Comparison of ENCODE assay signal across 8 cellular contexts in the genomic region with DNA sequence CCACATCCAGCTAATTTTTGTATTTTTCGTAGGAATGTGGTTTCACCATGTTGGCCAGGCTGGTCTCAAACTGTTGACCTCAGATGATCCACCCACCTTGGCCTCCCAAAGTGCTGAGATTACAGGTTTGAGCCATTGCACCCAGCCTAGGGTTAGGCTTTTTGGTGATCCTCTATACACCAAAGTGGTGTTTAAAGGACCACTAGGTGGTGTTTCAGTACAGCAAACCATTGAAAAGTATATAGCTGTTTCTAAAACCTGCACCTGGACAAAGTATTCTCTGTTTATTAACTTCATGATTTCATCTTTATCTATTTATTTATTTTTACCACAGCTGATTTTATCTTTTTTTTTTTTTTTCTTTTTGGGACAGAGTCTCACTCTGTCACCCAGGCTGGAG.
DNase-seq lines count a peak whose midpoint lies in the region; ATAC-seq, FAIRE-seq and TF ChIP-seq lines count a peak whose summit lies in the region.
"Had no signal": no experiment of that assay in that cellular context is flagged by ENCODE, and none has a peak within 500 bp of the region (broad histone marks: within the 10 kb centered on the region; RNA-seq: fewer than 3 reads in every experiment).

No MANE protein-coding gene starts in this region.

- DNase-seq in GM12865 (ENCODE audit: low read depth), result peak; percentile 52
- DNase-seq in Jurkat, Clone E6-1 (ENCODE audit: low read depth, low spot score), result peak; percentile 14
- DNase-seq in GM12878 (ENCODE audit: low read depth, low spot score), result no peak
- no peak for DNase-seq in osteocyte (ENCODE audit: extremely low spot score, unreplicated experiment)
- no peak for DNase-seq in AG08396 (ENCODE audit: low spot score)
- no peak for DNase-seq in GOT3 (lab: John Stamatoyannopoulos, UW)
- DNase-seq: MV-4-11 had no signal

- no TSS peak for BruUV-seq in GM12878 (replicated peaks; lab: Mats Ljungman, UMichigan)

- H3K4me3 ChIP-seq in GM12865 (ENCODE audit: low read depth, low read length) (no peak overlapping the region), GM12878 (no peak overlapping the region)
- no peak overlapping the region for H3K4me3 ChIP-seq in Jurkat, Clone E6-1 (ENCODE audit: low read length)

- peaks cover 4% of the 10 kb centered on the region for H3K36me3 Mint-ChIP-seq in osteocyte (ENCODE audit: unreplicated experiment)

- RAD21 ChIA-PET in GM12878 (lab: Charles Lee; ENCODE audit: unreplicated experiment), result interaction anchor here (0.7 to 0.8 kb wide), 2 partner anchors 139 to 407 kb away, joined by 3 to 4 read pairs; no protein-coding TSS in a partner anchor

- no peaks in the 10 kb centered on the region; the same call in 2 of the 3 replicates for H3K9me3 ChIP-seq in GM12878 (replicated peaks; ENCODE audit: control insufficient read depth, insufficient read depth, low read length)

- H3K36me3 ChIP-seq in GM12878 (ENCODE audit: control insufficient read depth in 2 of 2, insufficient read depth in 2 of 2, low read length in 1 of 2), result no peaks in the 10 kb centered on the region

- no peak for TF ChIP-seq POLR2A in GM12878 (IDR thresholded peaks at IDR 0.05; ENCODE audit: low read depth, low read length)

- TF ChIP-seq RAD21 in GM12878 (IDR thresholded peaks at IDR 0.05; ENCODE audit: insufficient read depth, low read depth, low read length), result peak; percentile 75

- H3K27ac ChIP-seq in GM12878 (ENCODE audit: control insufficient read depth, insufficient read depth), result no peak overlapping the region

- H3K4me3 Mint-ChIP-seq in osteocyte (ENCODE audit: unreplicated experiment), result no peak overlapping the region

- no peak overlapping the region for H3K4me2 ChIP-seq in GM12878 (ENCODE audit: control insufficient read depth, insufficient read depth)

- 74% methylated on average over 1 of the region's 1 CpG for WGBS in GM12878 (ENCODE audit: insufficient coverage, insufficient replicate concordance, low lambda C conversion rate, missing lambda C conversion rate)

- in situ Hi-C loops in GM12878 (cut with MboI), result no loop called here

- TF ChIP-seq CTCF in GM12865 (IDR thresholded peaks at IDR 0.05; ENCODE audit: insufficient read depth, low read depth, low read length, missing control alignments) (peak; percentile 43), GM12878 (IDR thresholded peaks at IDR 0.05 in 2 of 3, conservative IDR thresholded peaks at IDR 0.05 in 1 of 3; ENCODE audit: control insufficient read depth in 2 of 3, extremely low read depth in 1 of 3, insufficient read depth in 1 of 3, low read depth in 3 of 3, low read length in 3 of 3) (peak; percentile 32 to 53 (median 41); a peak in 5 of 6 replicates), osteocyte (IDR thresholded peaks at IDR 0.05) (peak; percentile 41)

- POLR2A ChIA-PET in GM12878 (lab: Charles Lee), result no interaction called here

- no peak overlapping the region for H2AFZ ChIP-seq in GM12878 (ENCODE audit: control insufficient read depth, low read depth, low read length)

- no peak overlapping the region for H3K27ac Mint-ChIP-seq in osteocyte (ENCODE audit: unreplicated experiment)

- no peaks in the 10 kb centered on the region for H4K20me1 ChIP-seq in GM12878 (ENCODE audit: control insufficient read depth, insufficient read depth)

- no peaks in the 10 kb centered on the region for H3K9me3 Mint-ChIP-seq in osteocyte (ENCODE audit: unreplicated experiment)

- peaks cover 4% of the 10 kb centered on the region for H3K4me1 Mint-ChIP-seq in osteocyte (ENCODE audit: unreplicated experiment)

- H3K27me3 Mint-ChIP-seq in osteocyte (ENCODE audit: unreplicated experiment), result no peaks in the 10 kb centered on the region

- no peak for FAIRE-seq in GM12878 (lab: Jason Lieb, UNC)

- no peak for TF ChIP-seq EP300 in GM12878 (IDR thresholded peaks at IDR 0.05; ENCODE audit: borderline replicate concordance in 1 of 2, control insufficient read depth in 1 of 2, low read depth in 2 of 2, low read length in 2 of 2)

- no peaks in the 10 kb centered on the region for H3K79me2 ChIP-seq in GM12878 (ENCODE audit: control insufficient read depth, insufficient read depth, low read length)

- ATAC-seq in GM12878 (peak; percentile 78), HG03439 (IDR thresholded peaks at IDR 0.05; ENCODE audit: unreplicated experiment) (no peak)

- H3K4me1 ChIP-seq in GM12878 (ENCODE audit: control insufficient read depth, insufficient read depth, low read length), result peaks cover 23% of the 10 kb centered on the region

- H3K9ac ChIP-seq in GM12878 (ENCODE audit: control insufficient read depth, insufficient read depth, low read length), result no peak overlapping the region

- intact Hi-C loops in GM12878 (cut with micrococcal nuclease; ENCODE audit: unreplicated experiment), result no loop called here

- SMC1A ChIA-PET in GM12878 (lab: Charles Lee; ENCODE audit: uncharacterized antibody, unreplicated experiment), result interaction anchor here (0.6 to 1.2 kb wide), 7 partner anchors 42 to 774 kb away, joined by 3 to 4 read pairs (median 3); no protein-coding TSS in a partner anchor

- CTCF ChIA-PET in GM12878 (lab: Yijun Ruan, JAX), result interaction anchor here (0.6 to 1.5 kb wide), 15 partner anchors 9 to 690 kb away, joined by 3 to 10 read pairs (median 4); no protein-coding TSS in a partner anchor

- no peaks in the 10 kb centered on the region for H3K27me3 ChIP-seq in GM12878 (replicated peaks in 1 of 2; ENCODE audit: control insufficient read depth in 2 of 2, insufficient read depth in 2 of 2, low read length in 1 of 2)

TF ChIP-seq in GM12878, 131 proteins besides CTCF, POLR2A, EP300 and RAD21:
- TF ChIP-seq SMC3 (IDR thresholded peaks at IDR 0.05; ENCODE audit: borderline replicate concordance, low read length), result peak; percentile 34; the same call in 1 of the 2 replicates
- TF ChIP-seq, protein P1, sequence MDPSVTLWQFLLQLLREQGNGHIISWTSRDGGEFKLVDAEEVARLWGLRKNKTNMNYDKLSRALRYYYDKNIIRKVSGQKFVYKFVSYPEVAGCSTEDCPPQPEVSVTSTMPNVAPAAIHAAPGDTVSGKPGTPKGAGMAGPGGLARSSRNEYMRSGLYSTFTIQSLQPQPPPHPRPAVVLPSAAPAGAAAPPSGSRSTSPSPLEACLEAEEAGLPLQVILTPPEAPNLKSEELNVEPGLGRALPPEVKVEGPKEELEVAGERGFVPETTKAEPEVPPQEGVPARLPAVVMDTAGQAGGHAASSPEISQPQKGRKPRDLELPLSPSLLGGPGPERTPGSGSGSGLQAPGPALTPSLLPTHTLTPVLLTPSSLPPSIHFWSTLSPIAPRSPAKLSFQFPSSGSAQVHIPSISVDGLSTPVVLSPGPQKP (IDR thresholded peaks at IDR 0.05; ENCODE audit: low read depth, low read length), result no peak

Comparison
In these comparisons a context has a peak if more than half of its experiments do, and no peak if none do; other contexts are left out.
1. DNase-seq: peak in GM12865 (single experiment) and Jurkat, Clone E6-1 (single experiment); none in GM12878 (single experiment), osteocyte (single experiment), AG08396 (single experiment) and GOT3 (single experiment).
2. Peak in every context shown above with its lines, with median percentiles within 50 percentile points of each other: CTCF ChIP-seq.